ENCODE assay signal across 11 cellular contexts in genomic region chr7:38060116-38060515, GRCh38.
"Had no signal": no experiment of that assay in that cellular context is flagged by ENCODE, and none has a peak within 500 bp of the region (broad histone marks: within the 10 kb centered on the region; RNA-seq: fewer than 3 reads in every experiment).

No MANE protein-coding gene starts in this region.

- H3K9me3 ChIP-seq: HAP-1 had no signal

- H3K4me2 ChIP-seq: GM23338 had no signal

- FAIRE-seq: H1, H54 had no signal

- H3K4me3 ChIP-seq: GM23248, GM23338, HAP-1 had no signal

- ATAC-seq: GM23338, HCT116 had no signal

- H3K27ac ChIP-seq: GM23248 had no signal

- H3K9ac ChIP-seq: GM23248 had no signal

- DNase-seq: GM23248, GOT3, H7, H9, HCEC 1CT, HFFc6 had no signal

- H3K36me3 ChIP-seq: HAP-1 had no signal

- H3K4me1 ChIP-seq: HAP-1 had no signal

- H2AFZ ChIP-seq: GM23248, GM23338 had no signal
